ENCODE assay signal across 1 cellular context in genomic region chr3:54960066-54960465, GRCh38.
TF ChIP-seq lines count a peak whose summit lies in the region.

No MANE protein-coding gene starts in this region.

TF ChIP-seq in GM23338, 12 proteins besides CTCF, POLR2A, EP300 and RAD21 (continued from another document):
- TF ChIP-seq, protein P1, sequence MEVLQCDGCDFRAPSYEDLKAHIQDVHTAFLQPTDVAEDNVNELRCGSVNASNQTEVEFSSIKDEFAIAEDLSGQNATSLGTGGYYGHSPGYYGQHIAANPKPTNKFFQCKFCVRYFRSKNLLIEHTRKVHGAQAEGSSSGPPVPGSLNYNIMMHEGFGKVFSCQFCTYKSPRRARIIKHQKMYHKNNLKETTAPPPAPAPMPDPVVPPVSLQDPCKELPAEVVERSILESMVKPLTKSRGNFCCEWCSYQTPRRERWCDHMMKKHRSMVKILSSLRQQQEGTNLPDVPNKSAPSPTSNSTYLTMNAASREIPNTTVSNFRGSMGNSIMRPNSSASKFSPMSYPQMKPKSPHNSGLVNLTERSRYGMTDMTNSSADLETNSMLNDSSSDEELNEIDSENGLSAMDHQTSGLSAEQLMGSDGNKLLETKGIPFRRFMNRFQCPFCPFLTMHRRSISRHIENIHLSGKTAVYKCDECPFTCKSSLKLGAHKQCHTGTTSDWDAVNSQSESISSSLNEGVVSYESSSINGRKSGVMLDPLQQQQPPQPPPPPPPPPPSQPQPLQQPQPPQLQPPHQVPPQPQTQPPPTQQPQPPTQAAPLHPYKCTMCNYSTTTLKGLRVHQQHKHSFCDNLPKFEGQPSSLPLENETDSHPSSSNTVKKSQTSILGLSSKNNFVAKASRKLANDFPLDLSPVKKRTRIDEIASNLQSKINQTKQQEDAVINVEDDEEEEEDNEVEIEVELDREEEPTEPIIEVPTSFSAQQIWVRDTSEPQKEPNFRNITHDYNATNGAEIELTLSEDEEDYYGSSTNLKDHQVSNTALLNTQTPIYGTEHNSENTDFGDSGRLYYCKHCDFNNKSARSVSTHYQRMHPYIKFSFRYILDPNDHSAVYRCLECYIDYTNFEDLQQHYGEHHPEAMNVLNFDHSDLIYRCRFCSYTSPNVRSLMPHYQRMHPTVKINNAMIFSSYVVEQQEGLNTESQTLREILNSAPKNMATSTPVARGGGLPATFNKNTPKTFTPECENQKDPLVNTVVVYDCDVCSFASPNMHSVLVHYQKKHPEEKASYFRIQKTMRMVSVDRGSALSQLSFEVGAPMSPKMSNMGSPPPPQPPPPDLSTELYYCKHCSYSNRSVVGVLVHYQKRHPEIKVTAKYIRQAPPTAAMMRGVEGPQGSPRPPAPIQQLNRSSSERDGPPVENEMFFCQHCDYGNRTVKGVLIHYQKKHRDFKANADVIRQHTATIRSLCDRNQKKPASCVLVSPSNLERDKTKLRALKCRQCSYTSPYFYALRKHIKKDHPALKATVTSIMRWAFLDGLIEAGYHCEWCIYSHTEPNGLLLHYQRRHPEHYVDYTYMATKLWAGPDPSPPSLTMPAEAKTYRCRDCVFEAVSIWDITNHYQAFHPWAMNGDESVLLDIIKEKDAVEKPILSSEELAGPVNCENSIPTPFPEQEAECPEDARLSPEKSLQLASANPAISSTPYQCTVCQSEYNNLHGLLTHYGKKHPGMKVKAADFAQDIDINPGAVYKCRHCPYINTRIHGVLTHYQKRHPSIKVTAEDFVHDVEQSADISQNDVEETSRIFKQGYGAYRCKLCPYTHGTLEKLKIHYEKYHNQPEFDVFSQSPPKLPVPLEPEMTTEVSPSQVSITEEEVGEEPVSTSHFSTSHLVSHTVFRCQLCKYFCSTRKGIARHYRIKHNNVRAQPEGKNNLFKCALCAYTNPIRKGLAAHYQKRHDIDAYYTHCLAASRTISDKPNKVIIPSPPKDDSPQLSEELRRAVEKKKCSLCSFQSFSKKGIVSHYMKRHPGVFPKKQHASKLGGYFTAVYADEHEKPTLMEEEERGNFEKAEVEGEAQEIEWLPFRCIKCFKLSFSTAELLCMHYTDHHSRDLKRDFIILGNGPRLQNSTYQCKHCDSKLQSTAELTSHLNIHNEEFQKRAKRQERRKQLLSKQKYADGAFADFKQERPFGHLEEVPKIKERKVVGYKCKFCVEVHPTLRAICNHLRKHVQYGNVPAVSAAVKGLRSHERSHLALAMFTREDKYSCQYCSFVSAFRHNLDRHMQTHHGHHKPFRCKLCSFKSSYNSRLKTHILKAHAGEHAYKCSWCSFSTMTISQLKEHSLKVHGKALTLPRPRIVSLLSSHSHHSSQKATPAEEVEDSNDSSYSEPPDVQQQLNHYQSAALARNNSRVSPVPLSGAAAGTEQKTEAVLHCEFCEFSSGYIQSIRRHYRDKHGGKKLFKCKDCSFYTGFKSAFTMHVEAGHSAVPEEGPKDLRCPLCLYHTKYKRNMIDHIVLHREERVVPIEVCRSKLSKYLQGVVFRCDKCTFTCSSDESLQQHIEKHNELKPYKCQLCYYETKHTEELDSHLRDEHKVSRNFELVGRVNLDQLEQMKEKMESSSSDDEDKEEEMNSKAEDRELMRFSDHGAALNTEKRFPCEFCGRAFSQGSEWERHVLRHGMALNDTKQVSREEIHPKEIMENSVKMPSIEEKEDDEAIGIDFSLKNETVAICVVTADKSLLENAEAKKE (CRISPR knock-in tag; IDR thresholded peaks at IDR 0.05) = no peak
- TF ChIP-seq CREB1 (CRISPR knock-in tag; IDR thresholded peaks at IDR 0.05; ENCODE audit: low read depth) (no peak), STAT1 (IDR thresholded peaks at IDR 0.05; ENCODE audit: unreplicated experiment) (no peak), NANOG (IDR thresholded peaks at IDR 0.05; ENCODE audit: borderline replicate concordance) (no peak), ZNF331 (CRISPR knock-in tag; IDR thresholded peaks at IDR 0.05; ENCODE audit: low read depth) (no peak)
- TF ChIP-seq, protein P2, sequence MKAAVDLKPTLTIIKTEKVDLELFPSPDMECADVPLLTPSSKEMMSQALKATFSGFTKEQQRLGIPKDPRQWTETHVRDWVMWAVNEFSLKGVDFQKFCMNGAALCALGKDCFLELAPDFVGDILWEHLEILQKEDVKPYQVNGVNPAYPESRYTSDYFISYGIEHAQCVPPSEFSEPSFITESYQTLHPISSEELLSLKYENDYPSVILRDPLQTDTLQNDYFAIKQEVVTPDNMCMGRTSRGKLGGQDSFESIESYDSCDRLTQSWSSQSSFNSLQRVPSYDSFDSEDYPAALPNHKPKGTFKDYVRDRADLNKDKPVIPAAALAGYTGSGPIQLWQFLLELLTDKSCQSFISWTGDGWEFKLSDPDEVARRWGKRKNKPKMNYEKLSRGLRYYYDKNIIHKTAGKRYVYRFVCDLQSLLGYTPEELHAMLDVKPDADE (IDR thresholded peaks at IDR 0.05) = no peak
